In the genomic region with DNA sequence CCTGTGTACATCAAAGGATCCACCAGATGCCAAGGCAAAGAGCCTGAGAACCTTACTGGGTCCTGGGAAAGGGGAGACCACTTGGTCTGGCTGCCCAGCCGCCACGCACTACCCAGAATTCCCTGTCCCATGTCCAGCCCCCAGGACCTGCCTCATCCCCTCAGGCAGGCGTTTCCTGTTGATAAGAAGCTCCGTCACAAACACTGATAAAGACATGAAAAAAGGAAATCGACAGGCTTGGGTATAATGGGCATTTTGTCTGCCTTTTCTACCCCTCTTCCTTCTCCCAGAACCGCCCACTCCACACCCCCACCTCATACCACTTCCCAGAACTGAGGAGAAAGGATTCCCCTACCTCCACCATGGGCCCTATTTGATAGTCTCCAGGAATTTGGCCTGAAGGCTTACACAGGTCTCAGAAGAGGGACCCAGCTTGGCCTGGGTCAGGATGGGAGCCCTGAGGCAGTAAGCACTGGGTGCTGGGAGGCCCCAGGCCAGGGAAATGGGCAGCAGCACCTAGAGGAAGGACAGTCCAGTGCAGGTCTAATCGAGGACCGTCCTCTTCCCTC, we compare ENCODE assay signal across 1 cellular context.
TF ChIP-seq lines count a peak whose summit lies in the region.

No MANE protein-coding gene starts in this region.

TF ChIP-seq in H1, 55 proteins besides CTCF, POLR2A, EP300 and RAD21:
- TF ChIP-seq NRF1 (IDR thresholded peaks at IDR 0.05; ENCODE audit: low read depth, low read length), result no peak
